In genomic region chr3:99418209-99418635, GRCh38 we compare ENCODE assay signal across 11 cellular contexts.
A peak's percentile ranks its signal among the peaks of the same experiment; 100 is the strongest.
DNase-seq lines count a peak whose midpoint lies in the region; ATAC-seq, FAIRE-seq and TF ChIP-seq lines count a peak whose summit lies in the region.
"Had no signal": no experiment of that assay in that cellular context is flagged by ENCODE, and none has a peak within 500 bp of the region (broad histone marks: within the 10 kb centered on the region; RNA-seq: fewer than 3 reads in every experiment).

No MANE protein-coding gene starts in this region.

- dilution Hi-C loops in keratinocyte (cut with MboI; ENCODE audit: extremely low pct_ligation_motif_present, low sequenced_read_pairs) = no loop called here

- 53 to 69% methylated on average over 2 of the region's 2 CpGs for WGBS in heart right ventricle, 2 donors

- no peak overlapping the region for H2AFZ ChIP-seq in keratinocyte (ENCODE audit: control insufficient read depth, low read length)

- H3K27me3 ChIP-seq in keratinocyte (ENCODE audit: control insufficient read depth, extremely low read depth, insufficient read depth, low read length) (no peaks in the 10 kb centered on the region), left ventricle myocardium inferior (ENCODE audit: low read depth) (no peaks in the 10 kb centered on the region), heart right ventricle (no peaks in the 10 kb centered on the region)

- DNase-seq in keratinocyte (ENCODE audit: low read depth, low spot score) = no peak
- no peak for DNase-seq in left ventricle myocardium inferior
- no peak for DNase-seq in iPS-NIHi11 (ENCODE audit: low spot score)
- DNase-seq in NK-92 treated with Interleukin-12 subunit alpha and Interleukin-12 subunit beta, amount 100 ng/mL, for 24 hours (lab: John Stamatoyannopoulos, UW) = no peak
- DNase-seq in heart right ventricle = no peak
- DNase-seq: lower lobe of right lung, SW 1271 had no signal

- H3K4me2 ChIP-seq in keratinocyte (ENCODE audit: control insufficient read depth, extremely low read depth, insufficient read depth, low read depth, low read length) = no peak overlapping the region
- H3K4me2 ChIP-seq: KMS-11 had no signal

- intact Hi-C loops in left ventricle myocardium inferior (cut with micrococcal nuclease) (no loop called here), heart right ventricle (cut with DNase I) (no loop called here)

- ATAC-seq in GM18873 (IDR thresholded peaks at IDR 0.05; ENCODE audit: low FRiP score, unreplicated experiment) (peak; percentile 70), GM21737 (IDR thresholded peaks at IDR 0.05; ENCODE audit: unreplicated experiment) (peak; percentile 61), HG03196 (IDR thresholded peaks at IDR 0.05; ENCODE audit: unreplicated experiment) (peak; percentile 73), heart right ventricle (no peak)
- ATAC-seq: lower lobe of right lung had no signal

- TF ChIP-seq CTCF in keratinocyte (optimal IDR thresholded peaks at IDR 0.05 in 1 of 3, IDR thresholded peaks at IDR 0.05 in 1 of 3, conservative IDR thresholded peaks at IDR 0.05 in 1 of 3; ENCODE audit: extremely low read depth in 1 of 3, insufficient read depth in 2 of 3, low read length in 3 of 3) (no peak), left ventricle myocardium inferior (IDR thresholded peaks at IDR 0.05; ENCODE audit: borderline replicate concordance) (no peak), heart right ventricle (IDR thresholded peaks at IDR 0.05) (no peak)

- H4K20me1 ChIP-seq in keratinocyte (ENCODE audit: control insufficient read depth, extremely low read depth, insufficient read depth, low read length) = no peaks in the 10 kb centered on the region

- H3K36me3 ChIP-seq in keratinocyte (ENCODE audit: control insufficient read depth in 2 of 2, extremely low read depth in 1 of 2, insufficient read depth in 2 of 2, low read length in 2 of 2) (no peaks in the 10 kb centered on the region), left ventricle myocardium inferior (no peaks in the 10 kb centered on the region), heart right ventricle (no peaks in the 10 kb centered on the region)
- H3K36me3 ChIP-seq: lower lobe of right lung had no signal

- H3K79me2 ChIP-seq in keratinocyte (ENCODE audit: control insufficient read depth, insufficient read depth, low read length) = no peaks in the 10 kb centered on the region

- no peaks in the 10 kb centered on the region for H3K9me1 ChIP-seq in keratinocyte (ENCODE audit: control insufficient read depth, extremely low read depth, insufficient read depth, low read length)

- no peak overlapping the region for H3K9ac ChIP-seq in keratinocyte (ENCODE audit: control insufficient read depth, extremely low read depth, insufficient read depth, low read length)
- H3K9ac ChIP-seq: KMS-11 had no signal

- H3K4me3 ChIP-seq in keratinocyte (ENCODE audit: control insufficient read depth in 2 of 3, extremely low read depth in 1 of 3, insufficient read depth in 2 of 3, low read depth in 1 of 3, low read length in 3 of 3) (no peak overlapping the region), left ventricle myocardium inferior (no peak overlapping the region), heart right ventricle (no peak overlapping the region)
- H3K4me3 ChIP-seq: lower lobe of right lung had no signal

- H3K4me1 ChIP-seq in keratinocyte (ENCODE audit: control insufficient read depth, extremely low read depth, insufficient read depth, low read length) = peaks cover 7% of the 10 kb centered on the region
- no peaks in the 10 kb centered on the region for H3K4me1 ChIP-seq in left ventricle myocardium inferior
- peaks cover 0 to 8% (median 0%) of the 10 kb centered on the region in 9 donors for H3K4me1 ChIP-seq in heart right ventricle
- H3K4me1 ChIP-seq: lower lobe of right lung had no signal

- H3K27ac ChIP-seq in keratinocyte (ENCODE audit: control insufficient read depth, insufficient read depth, low read length) = no peak overlapping the region
- H3K27ac ChIP-seq in left ventricle myocardium inferior (replicated peaks) = no peak overlapping the region
- peak overlapping the region in 1 of 10 donors; percentile 33 for H3K27ac ChIP-seq in heart right ventricle
- H3K27ac ChIP-seq: KMS-11, lower lobe of right lung had no signal

- peak; percentile 9 for FAIRE-seq in keratinocyte (lab: Jason Lieb, UNC)

- H3K9me3 ChIP-seq in keratinocyte (ENCODE audit: control insufficient read depth, low read depth, low read length) = no peaks in the 10 kb centered on the region
- H3K9me3 ChIP-seq in left ventricle myocardium inferior (replicated peaks) = no peaks in the 10 kb centered on the region
- H3K9me3 ChIP-seq in heart right ventricle = no peaks in the 10 kb centered on the region
- H3K9me3 ChIP-seq: lower lobe of right lung had no signal

Comparison
In these comparisons a context has a peak if more than half of its experiments do, and no peak if none do; other contexts are left out.
1. ATAC-seq: peak in GM18873 (single experiment), GM21737 (single experiment) and HG03196 (single experiment); none in heart right ventricle (0 of 8).